ENCODE assay signal across 8 cellular contexts in genomic region chr2:168247341-168248305, GRCh38. TPM values are rescaled to one million over a fixed set of nuclear protein-coding genes. Genes with fewer than 3 reads are reported as not detected.
A peak's percentile ranks its signal among the peaks of the same experiment; 100 is the strongest.
DNase-seq lines count a peak whose midpoint lies in the region; ATAC-seq and TF ChIP-seq lines count a peak whose summit lies in the region.

Gene STK39, minus strand, starts transcription at chr2:168247595. Its CDS starts 160 bp downstream, at chr2:168247435.

- intact Hi-C loops in right lobe of liver (cut with DNase I) = no loop called here

- H3K4me1 ChIP-seq in duodenal mucosa (ENCODE audit: control insufficient read depth in 1 of 2, insufficient read depth in 2 of 2, low read length in 2 of 2) (peaks cover 12 to 32% of the 10 kb centered on the region in 2 donors), right lobe of liver (peaks cover 0 to 8% (median 0%) of the 10 kb centered on the region in 4 donors)

- no peaks in the 10 kb centered on the region for H3K27me3 ChIP-seq in duodenal mucosa (ENCODE audit: control insufficient read depth in 1 of 2, insufficient read depth in 2 of 2, low read length in 2 of 2)
- H3K27me3 ChIP-seq in right lobe of liver = no peaks in the 10 kb centered on the region

- TF ChIP-seq CTCF in right lobe of liver (IDR thresholded peaks at IDR 0.05) = no peak

- TF ChIP-seq POLR2A in right lobe of liver (IDR thresholded peaks at IDR 0.05) = no peak

- H3K4me3 ChIP-seq in duodenal mucosa (ENCODE audit: low read depth in 1 of 2, low read length in 2 of 2) = peak within 1 kb of the TSS; percentile 80
- peak within 1 kb of the TSS; percentile 49 to 67 (median 57) for H3K4me3 ChIP-seq in right lobe of liver

- no peaks in the 10 kb centered on the region for H3K36me3 ChIP-seq in duodenal mucosa (ENCODE audit: control insufficient read depth in 1 of 2, insufficient read depth in 2 of 2, low read length in 2 of 2)
- H3K36me3 ChIP-seq in right lobe of liver = no peaks in the 10 kb centered on the region

- peak within 1 kb of the TSS; percentile 67 for H3K27ac ChIP-seq in duodenal mucosa (ENCODE audit: low read depth, low read length)
- H3K27ac ChIP-seq in right lobe of liver = peak within 1 kb of the TSS in 2 of 3 donors; percentile 36 to 50

- peak within 1 kb of the TSS; percentile 69 to 81 for H3K9ac ChIP-seq in duodenal mucosa (ENCODE audit: low read depth in 1 of 2, low read length in 2 of 2)

- whole genome bisulfite sequencing in right lobe of liver (ENCODE audit: insufficient coverage, low coverage, low lambda C conversion rate, missing lambda C conversion rate) = 2% methylated on average over 5 of the region's 91 CpGs

- no peaks in the 10 kb centered on the region for H3K9me3 ChIP-seq in duodenal mucosa (ENCODE audit: control insufficient read depth in 1 of 2, low read length in 2 of 2)
- H3K9me3 ChIP-seq in right lobe of liver = no peaks in the 10 kb centered on the region

- peak; percentile 65 for ATAC-seq in GM19043 (IDR thresholded peaks at IDR 0.05; ENCODE audit: low read depth, unreplicated experiment)
- peak; percentile 58 for ATAC-seq in HG03378 (IDR thresholded peaks at IDR 0.05; ENCODE audit: unreplicated experiment)
- ATAC-seq in right lobe of liver = peak; percentile 85 to 93 (median 88)

- DNase-seq in Ammon's horn (ENCODE audit: low spot score) = peak; percentile 79
- DNase-seq in NCI-H526 treated with DMSO at 0.1 percent for 48 hours (lab: John Stamatoyannopoulos, UW) = peak; percentile 68
- peak; percentile 72 to 76 for DNase-seq in activated CD4-positive, alpha-beta T cell treated with anti-CD3 and anti-CD28 coated beads, Interleukin-2, amount 50 U/mL, for 4 hours
- peak; percentile 64 to 82 (median 74) for DNase-seq in right lobe of liver
- peak; percentile 75 to 79 for DNase-seq in stimulated activated CD4-positive, alpha-beta T cell treated with anti-CD3 and anti-CD28 coated beads, Interleukin-4, amount 100 ng/mL, for 4 hours

RNA-seq across cellular contexts. Expression of gene STK39, which starts in this region (rescaled TPM):
- 1 to 10 TPM in 1 of 6 experiments, under 1 TPM in 5; 0.29 to 1.2 (median 0.60) TPM for total RNA-seq in right lobe of liver

Comparison
In these comparisons a context has a peak if more than half of its experiments do, and no peak if none do; other contexts are left out.
1. Peak in every context shown above with its lines: DNase-seq, ATAC-seq, H3K4me3 ChIP-seq and H3K27ac ChIP-seq.